ENCODE assay signal across 16 cellular contexts in the genomic region with DNA sequence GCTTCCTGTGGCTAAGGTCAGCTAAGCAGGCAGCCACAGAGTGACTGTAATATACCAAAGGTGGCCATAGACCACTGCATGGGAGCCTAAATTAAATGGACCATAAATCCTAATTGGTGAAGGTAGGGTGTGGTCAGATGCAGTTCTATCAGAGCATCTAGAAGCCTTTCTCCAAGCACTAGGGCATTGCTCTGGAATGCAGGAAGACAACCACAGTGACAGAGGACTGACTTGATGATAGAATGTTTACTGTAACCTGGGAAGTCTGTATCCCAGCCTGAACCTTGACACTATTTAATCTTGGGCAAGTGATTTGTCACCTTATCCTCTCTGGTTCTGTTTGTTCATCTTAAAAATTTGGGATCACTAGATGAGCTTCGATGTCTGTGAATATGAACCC. TPM values are rescaled to one million over a fixed set of nuclear protein-coding genes. Genes with fewer than 3 reads are reported as not detected.
DNase-seq lines count a peak whose midpoint lies in the region; ATAC-seq and TF ChIP-seq lines count a peak whose summit lies in the region.
"Had no signal": no experiment of that assay in that cellular context is flagged by ENCODE, and none has a peak within 500 bp of the region (broad histone marks: within the 10 kb centered on the region; RNA-seq: fewer than 3 reads in every experiment).

No MANE protein-coding gene starts in this region.

- H2AFZ ChIP-seq in DND-41 (ENCODE audit: low read depth, low read length), result no peak overlapping the region
- no peak overlapping the region for H2AFZ ChIP-seq in Loucy (ENCODE audit: low read length)
- H2AFZ ChIP-seq: GM23338 had no signal

- H3K4me1 ChIP-seq in DND-41 (ENCODE audit: insufficient read depth, low read length) (peaks cover 37% of the 10 kb centered on the region), Loucy (ENCODE audit: insufficient read depth, low read length, poor library complexity, severe bottlenecking) (peaks cover 35% of the 10 kb centered on the region)

- H3K9ac ChIP-seq in DND-41 (ENCODE audit: low read depth, low read length), result no peak overlapping the region
- peak overlapping the region; percentile 98 for H3K9ac ChIP-seq in Loucy (ENCODE audit: low read depth, low read length, poor library complexity, severe bottlenecking)

- H3K9me2 ChIP-seq in Loucy (replicated peaks; ENCODE audit: low read depth, low read length), result no peaks in the 10 kb centered on the region

- peaks cover 14% of the 10 kb centered on the region for H3K27me3 Mint-ChIP-seq in brain
- no peaks in the 10 kb centered on the region for H3K27me3 Mint-ChIP-seq in nephron progenitor cell (ENCODE audit: low read depth, poor library complexity)
- H3K27me3 Mint-ChIP-seq: activated B cell treated with CpG ODN at 0.5 μM for 24 hours had no signal

- peaks cover 13% of the 10 kb centered on the region for H3K36me3 Mint-ChIP-seq in brain
- peaks cover 19% of the 10 kb centered on the region for H3K36me3 Mint-ChIP-seq in nephron progenitor cell (ENCODE audit: low read depth)

- H3K27ac Mint-ChIP-seq in brain (peak overlapping the region in 2 of 5 experiments; percentile 42 to 99), nephron progenitor cell (peak overlapping the region; percentile 38)

- H3K4me3 ChIP-seq in DND-41 (ENCODE audit: low read depth in 1 of 2, low read length in 2 of 2) (no peak overlapping the region), Loucy (ENCODE audit: low read length, poor library complexity, severe bottlenecking) (peak overlapping the region; percentile 100)
- H3K4me3 ChIP-seq: gastrocnemius medialis, thyroid gland had no signal

- peak overlapping the region; percentile 89 for H3K4me2 ChIP-seq in DND-41 (ENCODE audit: insufficient read depth, low read length)
- peak overlapping the region; percentile 99 for H3K4me2 ChIP-seq in Loucy (ENCODE audit: low read depth, low read length, poor library complexity, severe bottlenecking)
- H3K4me2 ChIP-seq: GM23338 had no signal

- H3K27ac ChIP-seq in DND-41 (ENCODE audit: low read length), result no peak overlapping the region
- H3K27ac ChIP-seq: dorsolateral prefrontal cortex, thyroid gland had no signal

- TF ChIP-seq CTCF in DND-41 (IDR thresholded peaks at IDR 0.05; ENCODE audit: borderline replicate concordance, extremely low read depth, low read length, poor library complexity, severe bottlenecking), result no peak
- TF ChIP-seq CTCF in Loucy (conservative IDR thresholded peaks at IDR 0.05; ENCODE audit: low read length), result no peak
- TF ChIP-seq CTCF in brain (conservative IDR thresholded peaks at IDR 0.05), result no peak
- TF ChIP-seq CTCF in nephron progenitor cell (IDR thresholded peaks at IDR 0.05), result no peak

- H3K4me3 Mint-ChIP-seq in brain (peak overlapping the region; percentile 86 to 98 (median 94)), nephron progenitor cell (peak overlapping the region; percentile 99)

- ATAC-seq in DND-41 (ENCODE audit: insufficient read depth, low read depth), result no peak
- ATAC-seq: gastrocnemius medialis, GM23338 had no signal

- no peak for DNase-seq in DND-41
- no peak for DNase-seq in nephron progenitor cell
- no peak for DNase-seq in HUDEP-2 (lab: John Stamatoyannopoulos, UW; ENCODE audit: unreplicated experiment in 76 of 76)
- no peak for DNase-seq in posterior vena cava (ENCODE audit: low spot score)
- no peak for DNase-seq in GM19238 (ENCODE audit: insufficient read length, low spot score)
- DNase-seq: activated B cell treated with CpG ODN at 0.5 μM for 24 hours, dorsolateral prefrontal cortex, gastrocnemius medialis, NCI-H1048, NCI-H526, SHP77, thyroid gland had no signal

- H3K9me3 ChIP-seq in DND-41 (ENCODE audit: insufficient read depth, low read length, severe bottlenecking), result no peaks in the 10 kb centered on the region
- no peaks in the 10 kb centered on the region for H3K9me3 ChIP-seq in Loucy (ENCODE audit: insufficient read depth, low read depth, low read length)
- H3K9me3 ChIP-seq: gastrocnemius medialis, thyroid gland had no signal

- peaks cover 71% of the 10 kb centered on the region for H3K79me2 ChIP-seq in DND-41 (ENCODE audit: insufficient read depth, low read length)
- peaks cover 63% of the 10 kb centered on the region for H3K79me2 ChIP-seq in Loucy (ENCODE audit: insufficient read depth, low read length)

- H4K20me1 ChIP-seq in DND-41 (ENCODE audit: insufficient read depth, low read length) (peaks cover 28% of the 10 kb centered on the region; the same call in 1 of the 2 replicates), Loucy (ENCODE audit: insufficient read depth, low read length, poor library complexity, severe bottlenecking) (peaks cover 44% of the 10 kb centered on the region)

- peaks cover 73% of the 10 kb centered on the region for H3K4me1 Mint-ChIP-seq in brain
- H3K4me1 Mint-ChIP-seq in nephron progenitor cell, result peaks cover 48% of the 10 kb centered on the region

- H3K36me3 ChIP-seq in DND-41 (ENCODE audit: insufficient read depth, low read length) (peaks cover 10% of the 10 kb centered on the region; the same call in 1 of the 2 replicates), Loucy (ENCODE audit: insufficient read depth, low read length) (no peaks in the 10 kb centered on the region)
- H3K36me3 ChIP-seq: gastrocnemius medialis, thyroid gland had no signal

- H3K9me3 Mint-ChIP-seq in brain (no peaks in the 10 kb centered on the region), nephron progenitor cell (no peaks in the 10 kb centered on the region)
- H3K9me3 Mint-ChIP-seq: activated B cell treated with CpG ODN at 0.5 μM for 24 hours, GM23338 had no signal

- intact Hi-C loops in posterior vena cava (cut with DNase I), result no loop called here

- no peaks in the 10 kb centered on the region for H3F3A ChIP-seq in Loucy (ENCODE audit: low read depth)

- H3K27me3 ChIP-seq in DND-41 (ENCODE audit: insufficient read depth, low read length, poor library complexity), result no peaks in the 10 kb centered on the region
- no peaks in the 10 kb centered on the region for H3K27me3 ChIP-seq in Loucy (ENCODE audit: insufficient read depth, low read length, poor library complexity, severe bottlenecking)
- H3K27me3 ChIP-seq: dorsolateral prefrontal cortex, gastrocnemius medialis, thyroid gland had no signal

RNA-seq across cellular contexts. Expression of a gene that starts 2.3 kb away (rescaled TPM):
- polyA plus RNA-seq in brain (ENCODE audit: insufficient read depth, low read depth, low replicate concordance), result 22.5 TPM
- 10 to 100 TPM; 39.4 to 39.6 TPM for total RNA-seq in posterior vena cava

RNA-seq across cellular contexts. Expression of a gene that starts 50.7 kb away (rescaled TPM):
- not detected for polyA plus RNA-seq in brain (ENCODE audit: insufficient read depth, low read depth, low replicate concordance)
- not detected for total RNA-seq in posterior vena cava
- total RNA-seq: activated B cell treated with CpG ODN at 0.5 μM for 24 hours, gastrocnemius medialis, GM23338, thyroid gland had no signal
- polyA plus RNA-seq: GM23338, keratinocyte had no signal
